20 cellular contexts compared by ENCODE assay signal in the genomic region with DNA sequence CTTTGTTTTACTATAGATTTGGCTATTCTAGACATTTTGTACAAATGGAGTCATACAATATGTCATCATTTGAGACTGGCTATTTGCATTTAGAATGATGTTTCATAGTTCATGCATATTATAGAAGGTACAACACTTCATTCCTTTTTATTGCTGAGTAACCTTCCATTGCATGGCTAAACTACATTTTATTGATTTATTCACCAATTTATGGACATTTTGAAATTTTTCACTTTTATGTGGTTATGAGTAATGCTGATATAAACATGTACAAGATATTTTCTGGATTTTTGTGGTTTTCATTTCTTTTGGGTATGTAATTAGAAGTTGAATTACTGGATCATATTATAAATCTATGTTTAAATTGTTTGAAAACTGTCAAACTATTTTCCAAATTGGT.
A peak's percentile ranks its signal among the peaks of the same experiment; 100 is the strongest.
DNase-seq lines count a peak whose midpoint lies in the region; ATAC-seq, FAIRE-seq and TF ChIP-seq lines count a peak whose summit lies in the region.
"Had no signal": no experiment of that assay in that cellular context is flagged by ENCODE, and none has a peak within 500 bp of the region (broad histone marks: within the 10 kb centered on the region; RNA-seq: fewer than 3 reads in every experiment).

No MANE protein-coding gene starts in this region.

- no TSS peak for BruUV-seq in mammary epithelial cell (replicated peaks; lab: Mats Ljungman, UMichigan)

- no peaks in the 10 kb centered on the region for H3K36me3 Mint-ChIP-seq in astrocyte (ENCODE audit: low read depth, unreplicated experiment)

- H3K9me3 ChIP-seq in mammary epithelial cell (replicated peaks; ENCODE audit: insufficient read depth, low read length) (no peaks in the 10 kb centered on the region), breast epithelium (no peaks in the 10 kb centered on the region), astrocyte (ENCODE audit: insufficient read depth, low read depth, low read length) (no peaks in the 10 kb centered on the region)

- H2AFZ ChIP-seq in mammary epithelial cell (ENCODE audit: low read depth, low read length) (no peak overlapping the region), astrocyte (ENCODE audit: low read depth, low read length) (no peak overlapping the region)

- H3K27ac Mint-ChIP-seq in astrocyte (ENCODE audit: unreplicated experiment): no peak overlapping the region
- H3K27ac Mint-ChIP-seq: B cell, H9 had no signal

- H3K27ac ChIP-seq in mammary epithelial cell (ENCODE audit: insufficient read depth, low read depth, low read length): no peak overlapping the region
- no peak overlapping the region for H3K27ac ChIP-seq in breast epithelium
- H3K27ac ChIP-seq in astrocyte (ENCODE audit: low read depth, low read length): no peak overlapping the region
- H3K27ac ChIP-seq: 22Rv1 had no signal

- H3K4me2 ChIP-seq in mammary epithelial cell (ENCODE audit: insufficient read depth, low read depth, low read length) (no peak overlapping the region), astrocyte (ENCODE audit: low read length) (no peak overlapping the region)

- DNase-seq in mammary epithelial cell: peak; percentile 0
- no peak for DNase-seq in breast epithelium (ENCODE audit: low spot score in 2 of 2)
- DNase-seq in astrocyte (ENCODE audit: low read depth): peak; percentile 52
- DNase-seq in fibroblast of peridontal ligament (ENCODE audit: extremely low read depth): peak; percentile 2
- DNase-seq in EL: no peak
- DNase-seq in NCI-H345 treated with DMSO at 0.1 percent for 48 hours (lab: John Stamatoyannopoulos, UW; ENCODE audit: unreplicated experiment): no peak
- DNase-seq in KG1 (lab: John Stamatoyannopoulos, UW): no peak
- DNase-seq: DMS79 treated with DMSO at 0.1 percent for 48 hours, H9, NCI-H1105 treated with DMSO at 0.1 percent for 48 hours, NCI-H1694, NCI-H2081 treated with DMSO at 0.1 percent for 48 hours, NCI-H510A treated with DMSO at 0.1 percent for 48 hours, NCI-H82, RPMI8226, SHP77 treated with DMSO at 0.1 percent for 48 hours had no signal

- TF ChIP-seq CTCF in mammary epithelial cell (conservative IDR thresholded peaks at IDR 0.05 in 1 of 2, IDR thresholded peaks at IDR 0.05 in 1 of 2; ENCODE audit: extremely low read depth in 1 of 2, insufficient read depth in 1 of 2, low read depth in 1 of 2, low read length in 2 of 2) (no peak), breast epithelium (IDR thresholded peaks at IDR 0.05) (no peak), astrocyte (IDR thresholded peaks at IDR 0.05; ENCODE audit: insufficient read depth, low read depth, low read length) (no peak)

- no peaks in the 10 kb centered on the region for H3K4me1 Mint-ChIP-seq in astrocyte (ENCODE audit: low read depth, unreplicated experiment)
- H3K4me1 Mint-ChIP-seq: B cell, H9 had no signal

- H3K79me2 ChIP-seq in mammary epithelial cell (ENCODE audit: insufficient read depth, low read length): no peaks in the 10 kb centered on the region
- H3K79me2 ChIP-seq in astrocyte (ENCODE audit: insufficient read depth, low read length): no peaks in the 10 kb centered on the region

- peaks cover 3% of the 10 kb centered on the region for H3K27me3 ChIP-seq in mammary epithelial cell (ENCODE audit: insufficient read depth, low read length)
- H3K27me3 ChIP-seq in breast epithelium: no peaks in the 10 kb centered on the region
- H3K27me3 ChIP-seq in astrocyte (ENCODE audit: insufficient read depth, low read length): no peaks in the 10 kb centered on the region

- no peak for ATAC-seq in GM21529 (IDR thresholded peaks at IDR 0.05; ENCODE audit: unreplicated experiment)

- in situ Hi-C loops in mammary epithelial cell (cut with MboI; ENCODE audit: low sequenced_read_pairs in 2 of 2): no loop called here

- dilution Hi-C loops in mammary epithelial cell (cut with HindIII; ENCODE audit: low sequenced_read_pairs): no loop called here

- H3K4me1 ChIP-seq in mammary epithelial cell (ENCODE audit: insufficient read depth, low read length) (no peaks in the 10 kb centered on the region), breast epithelium (no peaks in the 10 kb centered on the region), astrocyte (ENCODE audit: insufficient read depth, low read length) (no peaks in the 10 kb centered on the region)

- intact Hi-C loops in mammary epithelial cell (cut with micrococcal nuclease): no loop called here
- intact Hi-C loops in breast epithelium (cut with DNase I; ENCODE audit: low total_unique reads): no loop called here

- FAIRE-seq in astrocyte (lab: Jason Lieb, UNC): peak; percentile 23
- FAIRE-seq: G401.6 had no signal

- H3K9me3 Mint-ChIP-seq in astrocyte (ENCODE audit: unreplicated experiment): no peaks in the 10 kb centered on the region

- H4K20me1 ChIP-seq in mammary epithelial cell (ENCODE audit: insufficient read depth, low read length) (no peaks in the 10 kb centered on the region), astrocyte (ENCODE audit: insufficient read depth, low read length) (no peaks in the 10 kb centered on the region)

- no peak overlapping the region for H3K4me3 Mint-ChIP-seq in astrocyte (ENCODE audit: unreplicated experiment)
- H3K4me3 Mint-ChIP-seq: B cell, H9 had no signal

- no peaks in the 10 kb centered on the region for H3K27me3 Mint-ChIP-seq in astrocyte (ENCODE audit: low read depth, unreplicated experiment)
- H3K27me3 Mint-ChIP-seq: B cell had no signal

- no peak for TF ChIP-seq POLR2A in breast epithelium (IDR thresholded peaks at IDR 0.05)

- CTCF ChIA-PET in mammary epithelial cell (lab: Charles Lee; ENCODE audit: low non-redundant PET): no interaction called here

- no peak overlapping the region for H3K4me3 ChIP-seq in mammary epithelial cell (replicated peaks in 1 of 3; ENCODE audit: insufficient read depth in 1 of 3, low read depth in 2 of 3, low read length in 3 of 3)
- no peak overlapping the region for H3K4me3 ChIP-seq in breast epithelium
- H3K4me3 ChIP-seq in astrocyte (ENCODE audit: insufficient read depth, low read depth, low read length): no peak overlapping the region

- no peaks in the 10 kb centered on the region for H3K36me3 ChIP-seq in mammary epithelial cell (ENCODE audit: insufficient read depth, low read length)
- no peaks in the 10 kb centered on the region for H3K36me3 ChIP-seq in breast epithelium
- H3K36me3 ChIP-seq in astrocyte (ENCODE audit: insufficient read depth, low read length): no peaks in the 10 kb centered on the region

- no peak overlapping the region for H3K9ac ChIP-seq in mammary epithelial cell (ENCODE audit: insufficient read depth, low read length)
- H3K9ac ChIP-seq in astrocyte (ENCODE audit: low read length): no peak overlapping the region

Comparison
In these comparisons a context has a peak if more than half of its experiments do, and no peak if none do; other contexts are left out.
1. DNase-seq: peak in mammary epithelial cell (single experiment), astrocyte (single experiment) and fibroblast of peridontal ligament (single experiment); none in breast epithelium (0 of 2), EL (single experiment), NCI-H345 treated with DMSO at 0.1 percent for 48 hours (single experiment) and KG1 (single experiment).